Comparison of ENCODE assay signal across 29 cellular contexts in genomic region chr22:37479196-37479595, GRCh38. TPM values are rescaled to one million over a fixed set of nuclear protein-coding genes. Genes with fewer than 3 reads are reported as not detected.
"Had no signal": no experiment of that assay in that cellular context is flagged by ENCODE, and none has a peak within 500 bp of the region (broad histone marks: within the 10 kb centered on the region; RNA-seq: fewer than 3 reads in every experiment).

No MANE protein-coding gene starts in this region.

- H3K4me3 ChIP-seq: cardiac muscle cell, K562, SJCRH30, SK-N-MC had no signal

- DNase-seq: activated CD4-positive, alpha-beta memory T cell treated with anti-CD3 and anti-CD28 coated beads for 36 hours; activated CD4-positive, alpha-beta T cell treated with anti-CD3 and anti-CD28 coated beads, Interleukin-2, amount 10 ng/mL, durations not matched to agents 24 days and 14 days; activated gamma-delta T cell treated with Interleukin-2 at 50 U/mL for 16 hours; activated naive CD4-positive, alpha-beta T cell treated with anti-CD3 and anti-CD28 coated beads for 36 hours; activated T-cell treated with anti-CD3 and anti-CD28 coated beads, Interleukin-2, amount 50 U/mL, for 4 hours; amniotic stem cell; aorta; NCI-H1092 treated with DMSO at 0.1 percent for 48 hours; NCI-H1417; NCI-H146; NCI-H187; NCI-H2029 treated with DMSO at 0.1 percent for 48 hours; NCI-H2107; NCI-H2171; NCI-H510A; NCI-H526; NCI-H748 treated with DMSO at 0.1 percent for 48 hours; NK-92 treated with Interleukin-12 subunit alpha and Interleukin-12 subunit beta, amount 100 ng/mL, for 24 hours; OCI-M1; SHP77; SJCRH30 had no signal

- H3K27ac Mint-ChIP-seq: activated CD4-positive, alpha-beta T cell treated with anti-CD3 and anti-CD28 coated beads, Interleukin-2, amount 10 ng/mL, durations not matched to agents 24 days and 14 days; activated naive CD4-positive, alpha-beta T cell treated with anti-CD3 and anti-CD28 coated beads for 36 hours; activated T-helper 1 cell treated with anti-CD3 and anti-CD28 coated beads, Interleukin-12 subunit alpha, Interleukin-12 subunit beta, Interleukin-2, Interleukin-4 antibody, amounts not matched to agents 30 ng/mL and 10 ng/mL and 1 ng/mL, durations not matched to agents 14 hours and 24 hours and 36 hours; T-helper 2 cell treated with Interferon-gamma antibody and Interleukin-4, amounts not matched to agents 5 μg/mL and 100 μg/mL, for 36 hours had no signal

- H3K27me3 Mint-ChIP-seq: activated CD4-positive, alpha-beta memory T cell treated with anti-CD3 and anti-CD28 coated beads for 36 hours; activated CD4-positive, alpha-beta T cell treated with anti-CD3 and anti-CD28 coated beads, Interleukin-2, amount 10 ng/mL, durations not matched to agents 24 days and 14 days; central memory CD8-positive, alpha-beta T cell had no signal

- ATAC-seq: activated naive CD4-positive, alpha-beta T cell treated with anti-CD3 and anti-CD28 coated beads, Interleukin-2, amount 50 U/mL, for 72 hours; activated T-cell treated with anti-CD3 and anti-CD28 coated beads, Interleukin-2, amount 50 U/mL, for 4 hours; K562 had no signal

- H3K9me3 Mint-ChIP-seq: activated CD4-positive, alpha-beta memory T cell treated with anti-CD3 and anti-CD28 coated beads for 36 hours; activated CD4-positive, alpha-beta T cell treated with anti-CD3 and anti-CD28 coated beads, Interleukin-2, amount 10 ng/mL, durations not matched to agents 24 days and 14 days; activated naive CD4-positive, alpha-beta T cell treated with anti-CD3 and anti-CD28 coated beads for 36 hours; activated naive CD4-positive, alpha-beta T cell treated with anti-CD3 and anti-CD28 coated beads, Interleukin-2, amount 50 U/mL, for 72 hours; activated T-cell treated with anti-CD3 and anti-CD28 coated beads, Interleukin-2, amount 50 U/mL, for 4 hours; activated T-helper 1 cell treated with anti-CD3 and anti-CD28 coated beads, Interleukin-12 subunit alpha, Interleukin-12 subunit beta, Interleukin-2, Interleukin-4 antibody, amounts not matched to agents 30 ng/mL and 10 ng/mL and 1 ng/mL, durations not matched to agents 14 hours and 24 hours and 36 hours; central memory CD8-positive, alpha-beta T cell; T-helper 2 cell treated with Interferon-gamma antibody and Interleukin-4, amounts not matched to agents 5 μg/mL and 100 μg/mL, for 36 hours had no signal

- H3K4me3 Mint-ChIP-seq: activated CD4-positive, alpha-beta memory T cell treated with anti-CD3 and anti-CD28 coated beads for 36 hours; activated CD4-positive, alpha-beta T cell treated with anti-CD3 and anti-CD28 coated beads, Interleukin-2, amount 10 ng/mL, durations not matched to agents 24 days and 14 days; activated naive CD4-positive, alpha-beta T cell treated with anti-CD3 and anti-CD28 coated beads for 36 hours; activated T-cell treated with anti-CD3 and anti-CD28 coated beads, Interleukin-2, amount 50 U/mL, for 4 hours; activated T-helper 1 cell treated with anti-CD3 and anti-CD28 coated beads, Interleukin-12 subunit alpha, Interleukin-12 subunit beta, Interleukin-2, Interleukin-4 antibody, amounts not matched to agents 30 ng/mL and 10 ng/mL and 1 ng/mL, durations not matched to agents 14 hours and 24 hours and 36 hours; central memory CD8-positive, alpha-beta T cell; T-helper 2 cell treated with Interferon-gamma antibody and Interleukin-4, amounts not matched to agents 5 μg/mL and 100 μg/mL, for 36 hours had no signal

- H3K27ac ChIP-seq: cardiac muscle cell, SJCRH30, SK-N-MC had no signal

- H3K36me3 ChIP-seq: cardiac muscle cell, SJCRH30 had no signal

- H3K9me3 ChIP-seq: SJCRH30 had no signal

RNA-seq across cellular contexts. Expression of gene CARD10, which starts 40.0 kb away (rescaled TPM):
- total RNA-seq: activated CD4-positive, alpha-beta T cell treated with anti-CD3 and anti-CD28 coated beads, Interleukin-2, amount 10 ng/mL, durations not matched to agents 24 days and 14 days; activated naive CD4-positive, alpha-beta T cell treated with anti-CD3 and anti-CD28 coated beads for 36 hours; activated T-helper 1 cell treated with anti-CD3 and anti-CD28 coated beads, Interleukin-12 subunit alpha, Interleukin-12 subunit beta, Interleukin-2, Interleukin-4 antibody, amounts not matched to agents 30 ng/mL and 10 ng/mL and 1 ng/mL, durations not matched to agents 14 hours and 24 hours and 36 hours; T-helper 1 cell treated with Interleukin-12 subunit alpha and Interleukin-12 subunit beta and Interleukin-4 antibody, amounts not matched to agents 30 ng/mL and 1 ng/mL, for 36 hours had no signal

RNA-seq across cellular contexts. Expression of gene ELFN2, which starts 51.9 kb away (rescaled TPM):
- total RNA-seq: K562 had no signal
